1 cellular context compared by ENCODE assay signal in genomic region chr20:56391596-56392281, GRCh38.
A peak's percentile ranks its signal among the peaks of the same experiment; 100 is the strongest.
TF ChIP-seq lines count a peak whose summit lies in the region.

TSS of gene AURKA (minus strand) at chr20:56392215. CDS start at chr20:56388197, 4,018 bp downstream.

TF ChIP-seq in GM12878, 131 proteins besides CTCF, POLR2A, EP300 and RAD21 (continued from another document):
- TF ChIP-seq ZBTB4 (CRISPR knock-in tag; IDR thresholded peaks at IDR 0.05) = no peak
- TF ChIP-seq HDAC2 (IDR thresholded peaks at IDR 0.05) = peak; percentile 89; the same call in 1 of the 2 replicates
- no peak for TF ChIP-seq REST (IDR thresholded peaks at IDR 0.05; ENCODE audit: low read depth, low read length)
- no peak for TF ChIP-seq TAF1 (IDR thresholded peaks at IDR 0.05; ENCODE audit: borderline replicate concordance, low read depth, low read length)
- TF ChIP-seq GATAD2B (conservative IDR thresholded peaks at IDR 0.05; ENCODE audit: low read depth) = no peak
- no peak for TF ChIP-seq MYC (IDR thresholded peaks at IDR 0.05; ENCODE audit: insufficient read depth, insufficient read length, insufficient replicate concordance, low read length, severe bottlenecking)
- peak; percentile 88 for TF ChIP-seq E2F4 (IDR thresholded peaks at IDR 0.05; ENCODE audit: low read depth, low read length)
- TF ChIP-seq SIN3A (IDR thresholded peaks at IDR 0.05; ENCODE audit: low read depth, low read length) = peak; percentile 99
- TF ChIP-seq TCF12 (IDR thresholded peaks at IDR 0.05; ENCODE audit: low read depth, low read length) = no peak; the same call in 1 of the 2 replicates
- TF ChIP-seq JUNB (IDR thresholded peaks at IDR 0.05) = no peak; the same call in 1 of the 2 replicates
- TF ChIP-seq CHD2 (IDR thresholded peaks at IDR 0.05; ENCODE audit: borderline replicate concordance, low read depth, low read length) = no peak
- no peak for TF ChIP-seq CREB1 (IDR thresholded peaks at IDR 0.05; ENCODE audit: low read depth)
TF ChIP-seq in GM12878: peak in this region for 6.
